ENCODE assay signal across 14 cellular contexts in the genomic region with DNA sequence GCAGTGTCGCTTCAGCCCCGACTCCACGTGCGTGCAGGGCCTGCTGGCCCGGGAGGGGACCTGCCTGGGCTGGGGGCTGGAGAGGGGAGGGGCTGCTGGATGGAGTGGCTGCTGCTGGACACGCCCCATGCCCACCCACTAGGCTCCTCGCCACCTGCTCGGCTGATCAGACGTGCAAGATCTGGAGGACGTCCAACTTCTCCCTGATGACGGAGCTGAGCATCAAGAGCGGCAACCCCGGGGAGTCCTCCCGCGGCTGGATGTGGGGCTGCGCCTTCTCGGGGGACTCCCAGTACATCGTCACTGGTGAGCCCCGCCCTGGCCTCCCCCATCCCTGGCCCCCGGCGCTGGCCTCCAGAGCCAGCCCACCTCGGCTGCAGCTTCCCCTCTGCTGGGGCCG. TPM values are rescaled to one million over a fixed set of nuclear protein-coding genes. Genes with fewer than 3 reads are reported as not detected.
"Had no signal": no experiment of that assay in that cellular context is flagged by ENCODE, and none has a peak within 500 bp of the region (broad histone marks: within the 10 kb centered on the region; RNA-seq: fewer than 3 reads in every experiment).

No MANE protein-coding gene starts in this region.

- H3K27ac ChIP-seq: esophagus squamous epithelium, hepatocyte, parathyroid adenoma, thyroid gland had no signal

- DNase-seq: activated CD8-positive, alpha-beta memory T cell treated with anti-CD3 and anti-CD28 coated beads, Interleukin-2, amount 50 U/mL, for 4 hours; activated CD8-positive, alpha-beta T cell treated with anti-CD3 and anti-CD28 coated beads, Interleukin-2, amount 10 ng/mL, durations not matched to agents 7 days and 5 days; activated naive CD4-positive, alpha-beta T cell; activated naive CD8-positive, alpha-beta T cell treated with anti-CD3 and anti-CD28 coated beads, Interleukin-2, amount 10 ng/mL, durations not matched to agents 7 days and 5 days; effector CD8-positive, alpha-beta T cell; esophagus squamous epithelium; islet precursor cell; mucosa of descending colon; naive thymus-derived CD4-positive, alpha-beta T cell; retina; stimulated activated naive B cell treated with anti-CD40 and anti-IgM and Interleukin-4, amounts not matched to agents 10 μg/mL and 1 μg/mL and 100 μg/mL, for 72 hours; thyroid gland had no signal

RNA-seq across cellular contexts. Expression of a gene that starts 11.9 kb away (rescaled TPM):
- polyA plus RNA-seq: naive thymus-derived CD4-positive, alpha-beta T cell had no signal
